In genomic region chr7:106896268-106896667, GRCh38 we compare ENCODE assay signal across 18 cellular contexts. TPM values are rescaled to one million over a fixed set of nuclear protein-coding genes. Genes with fewer than 3 reads are reported as not detected.
"Had no signal": no experiment of that assay in that cellular context is flagged by ENCODE, and none has a peak within 500 bp of the region (broad histone marks: within the 10 kb centered on the region; RNA-seq: fewer than 3 reads in every experiment).

No MANE protein-coding gene starts in this region.

- H3K4me1 ChIP-seq: gastrocnemius medialis, lower lobe of right lung, neural progenitor cell, upper lobe of left lung had no signal

- H3K9ac ChIP-seq: neural progenitor cell had no signal

- DNase-seq: activated CD4-positive, alpha-beta T cell treated with anti-CD3 and anti-CD28 coated beads, Interleukin-2, amount 50 U/mL, for 48 hours; activated CD4-positive, CD25-positive, alpha-beta regulatory T cell treated with anti-CD3 and anti-CD28 coated beads, Interleukin-2, amount 50 U/mL, for 72 hours; activated effector memory CD4-positive, alpha-beta T cell treated with Interleukin-2 at 50 U/mL for 16 hours; activated naive CD4-positive, alpha-beta T cell treated with anti-CD3 and anti-CD28 coated beads, Interleukin-2, amount 50 U/mL, for 16 hours; dorsolateral prefrontal cortex; endodermal cell; gastrocnemius medialis; heart left ventricle; left colon; lower lobe of right lung; ovary; sigmoid colon; spleen; stimulated activated naive CD8-positive, alpha-beta T cell treated with anti-CD3 and anti-CD28 coated beads, Interleukin-15, amount 100 ng/mL, for 72 hours; upper lobe of left lung had no signal

- FAIRE-seq: islet of Langerhans had no signal

- H2AFZ ChIP-seq: neural progenitor cell had no signal

- H3K27me3 Mint-ChIP-seq: stimulated activated naive CD8-positive, alpha-beta T cell treated with anti-CD3 and anti-CD28 coated beads, Interleukin-15, amount 100 ng/mL, for 72 hours had no signal

- H3K4me3 ChIP-seq: cardiac muscle cell, dorsolateral prefrontal cortex, gastrocnemius medialis, heart left ventricle, lower lobe of right lung, neural progenitor cell, ovary, sigmoid colon, spleen, upper lobe of left lung had no signal

- H3K4me1 Mint-ChIP-seq: endodermal cell had no signal

- H3K27me3 ChIP-seq: cardiac muscle cell, dorsolateral prefrontal cortex, gastrocnemius medialis, heart left ventricle, neural progenitor cell, ovary, sigmoid colon, spleen, upper lobe of left lung had no signal

- H3K36me3 ChIP-seq: cardiac muscle cell, gastrocnemius medialis, lower lobe of right lung, neural progenitor cell, ovary, sigmoid colon, upper lobe of left lung had no signal

- H3K4me2 ChIP-seq: neural progenitor cell had no signal

- ATAC-seq: gastrocnemius medialis, heart left ventricle, left colon, lower lobe of right lung had no signal

- H3K4me3 Mint-ChIP-seq: endodermal cell; neural progenitor cell; stimulated activated naive CD8-positive, alpha-beta T cell treated with anti-CD3 and anti-CD28 coated beads, Interleukin-15, amount 100 ng/mL, for 72 hours had no signal

- H3K9me3 ChIP-seq: gastrocnemius medialis, lower lobe of right lung, ovary, upper lobe of left lung had no signal

- H3K9me3 Mint-ChIP-seq: endodermal cell had no signal

- H3K27ac Mint-ChIP-seq: endodermal cell; neural progenitor cell; stimulated activated naive CD8-positive, alpha-beta T cell treated with anti-CD3 and anti-CD28 coated beads, Interleukin-15, amount 100 ng/mL, for 72 hours had no signal

- H3K36me3 Mint-ChIP-seq: neural progenitor cell had no signal

- H3K27ac ChIP-seq: cardiac muscle cell, dorsolateral prefrontal cortex, gastrocnemius medialis, heart left ventricle, lower lobe of right lung, neural progenitor cell, ovary, sigmoid colon, upper lobe of left lung had no signal

RNA-seq across cellular contexts. Expression of gene PIK3CG, which starts 31.2 kb away (rescaled TPM):
- polyA plus RNA-seq: cardiac muscle cell had no signal
